Comparison of ENCODE assay signal across 30 cellular contexts in genomic region chr13:101121608-101122007, GRCh38.
"Had no signal": no experiment of that assay in that cellular context is flagged by ENCODE, and none has a peak within 500 bp of the region (broad histone marks: within the 10 kb centered on the region; RNA-seq: fewer than 3 reads in every experiment).

No MANE protein-coding gene starts in this region.

- H3K9ac ChIP-seq: SK-N-SH had no signal

- DNase-seq: activated CD4-positive, alpha-beta T cell treated with anti-CD3 and anti-CD28 coated beads, Interleukin-2, amount 10 ng/mL, durations not matched to agents 24 days and 14 days; activated CD4-positive, alpha-beta T cell treated with anti-CD3 and anti-CD28 coated beads, Interleukin-2, amount 50 U/mL, for 48 hours; activated CD4-positive, CD25-positive, alpha-beta regulatory T cell treated with anti-CD3 and anti-CD28 coated beads, Interleukin-2, amount 50 U/mL, for 72 hours; activated CD8-positive, alpha-beta memory T cell treated with anti-CD3 and anti-CD28 coated beads, Interleukin-2, amount 10 ng/mL, durations not matched to agents 7 days and 5 days; activated effector memory CD4-positive, alpha-beta T cell treated with anti-CD3 and anti-CD28 coated beads, Interleukin-2, amount 50 U/mL, for 16 hours; activated naive CD4-positive, alpha-beta T cell treated with Interleukin-2 at 50 U/mL for 16 hours; activated naive CD8-positive, alpha-beta T cell treated with anti-CD3 and anti-CD28 coated beads, Interleukin-2, amount 50 U/mL, for 24 hours; activated T-cell treated with anti-CD3 and anti-CD28 coated beads, Interleukin-2, amount 50 U/mL, for 24 hours; amniotic stem cell; body of pancreas; central memory CD4-positive, alpha-beta T cell; Kasumi-1; NCI-H1105 treated with DMSO at 0.1 percent for 48 hours; NCI-H146; NCI-H187 treated with DMSO at 0.1 percent for 48 hours; NCI-H2107; NCI-H510A treated with DMSO at 0.1 percent for 48 hours; NCI-H69; NK-92 treated with Interleukin-12 subunit alpha and Interleukin-12 subunit beta, amount 100 ng/mL, for 24 hours; Peyer's patch; Right ventricle myocardium superior; SJCRH30; SK-N-SH; SW 1271 had no signal

- H3K27ac ChIP-seq: ascending aorta, body of pancreas, Peyer's patch, RWPE1, SJCRH30 had no signal

- H3K27ac Mint-ChIP-seq: activated CD4-positive, alpha-beta T cell treated with anti-CD3 and anti-CD28 coated beads, Interleukin-2, amount 10 ng/mL, durations not matched to agents 24 days and 14 days; activated CD8-positive, alpha-beta memory T cell treated with anti-CD3 and anti-CD28 coated beads, Interleukin-2, amount 10 ng/mL, durations not matched to agents 7 days and 5 days; activated naive CD4-positive, alpha-beta T cell treated with anti-CD3 and anti-CD28 coated beads, Interleukin-2, amount 50 U/mL, for 72 hours; activated naive CD8-positive, alpha-beta T cell treated with anti-CD3 and anti-CD28 coated beads, Interleukin-2, amount 50 U/mL, for 24 hours; activated T-cell treated with anti-CD3 and anti-CD28 coated beads, Interleukin-2, amount 50 U/mL, for 24 hours; activated T-helper 1 cell treated with anti-CD3 and anti-CD28 coated beads, Interleukin-12 subunit alpha, Interleukin-12 subunit beta, Interleukin-2, Interleukin-4 antibody, amounts not matched to agents 30 ng/mL and 10 ng/mL and 1 ng/mL, durations not matched to agents 14 hours and 24 hours and 36 hours; T-helper 1 cell treated with Interleukin-12 subunit alpha and Interleukin-12 subunit beta and Interleukin-4 antibody, amounts not matched to agents 30 μg/mL and 1 μg/mL, for 36 hours had no signal

- H3K9me3 ChIP-seq: ascending aorta, body of pancreas, Peyer's patch, SJCRH30, SK-N-SH had no signal

- H3K4me1 Mint-ChIP-seq: activated CD4-positive, alpha-beta T cell treated with anti-CD3 and anti-CD28 coated beads, Interleukin-2, amount 10 ng/mL, durations not matched to agents 24 days and 14 days; activated CD8-positive, alpha-beta memory T cell treated with anti-CD3 and anti-CD28 coated beads, Interleukin-2, amount 10 ng/mL, durations not matched to agents 7 days and 5 days; activated naive CD8-positive, alpha-beta T cell treated with anti-CD3 and anti-CD28 coated beads, Interleukin-2, amount 50 U/mL, for 24 hours had no signal

- H3K9me3 Mint-ChIP-seq: activated CD4-positive, alpha-beta T cell treated with anti-CD3 and anti-CD28 coated beads, Interleukin-2, amount 10 ng/mL, durations not matched to agents 24 days and 14 days; activated naive CD4-positive, alpha-beta T cell treated with anti-CD3 and anti-CD28 coated beads, Interleukin-2, amount 50 U/mL, for 72 hours; activated naive CD8-positive, alpha-beta T cell treated with anti-CD3 and anti-CD28 coated beads, Interleukin-2, amount 50 U/mL, for 24 hours; activated T-cell treated with anti-CD3 and anti-CD28 coated beads, Interleukin-2, amount 50 U/mL, for 24 hours; activated T-helper 1 cell treated with anti-CD3 and anti-CD28 coated beads, Interleukin-12 subunit alpha, Interleukin-12 subunit beta, Interleukin-2, Interleukin-4 antibody, amounts not matched to agents 30 ng/mL and 10 ng/mL and 1 ng/mL, durations not matched to agents 14 hours and 24 hours and 36 hours; T-helper 1 cell treated with Interleukin-12 subunit alpha and Interleukin-12 subunit beta and Interleukin-4 antibody, amounts not matched to agents 30 μg/mL and 1 μg/mL, for 36 hours had no signal

- H3K27me3 Mint-ChIP-seq: activated T-cell treated with anti-CD3 and anti-CD28 coated beads, Interleukin-2, amount 50 U/mL, for 24 hours had no signal

- H3K4me3 Mint-ChIP-seq: activated CD4-positive, alpha-beta T cell treated with anti-CD3 and anti-CD28 coated beads, Interleukin-2, amount 10 ng/mL, durations not matched to agents 24 days and 14 days; activated CD8-positive, alpha-beta memory T cell treated with anti-CD3 and anti-CD28 coated beads, Interleukin-2, amount 10 ng/mL, durations not matched to agents 7 days and 5 days; activated naive CD8-positive, alpha-beta T cell treated with anti-CD3 and anti-CD28 coated beads, Interleukin-2, amount 50 U/mL, for 24 hours; activated T-cell treated with anti-CD3 and anti-CD28 coated beads, Interleukin-2, amount 50 U/mL, for 24 hours; activated T-helper 1 cell treated with anti-CD3 and anti-CD28 coated beads, Interleukin-12 subunit alpha, Interleukin-12 subunit beta, Interleukin-2, Interleukin-4 antibody, amounts not matched to agents 30 ng/mL and 10 ng/mL and 1 ng/mL, durations not matched to agents 14 hours and 24 hours and 36 hours; T-helper 1 cell treated with Interleukin-12 subunit alpha and Interleukin-12 subunit beta and Interleukin-4 antibody, amounts not matched to agents 30 μg/mL and 1 μg/mL, for 36 hours had no signal

- H3K36me3 Mint-ChIP-seq: activated CD8-positive, alpha-beta memory T cell treated with anti-CD3 and anti-CD28 coated beads, Interleukin-2, amount 10 ng/mL, durations not matched to agents 7 days and 5 days; activated naive CD4-positive, alpha-beta T cell treated with anti-CD3 and anti-CD28 coated beads, Interleukin-2, amount 50 U/mL, for 72 hours had no signal

- H3K4me3 ChIP-seq: ascending aorta, body of pancreas, Peyer's patch, SJCRH30 had no signal

- H3K4me1 ChIP-seq: ascending aorta, body of pancreas, Peyer's patch, SJCRH30 had no signal

- H3K27me3 ChIP-seq: ascending aorta, body of pancreas, Peyer's patch, SJCRH30 had no signal

- FAIRE-seq: bronchial epithelial cell had no signal

- H3K36me3 ChIP-seq: Peyer's patch, SJCRH30 had no signal
